Comparison of ENCODE assay signal across 12 cellular contexts in genomic region chr13:103277099-103277498, GRCh38.
DNase-seq lines count a peak whose midpoint lies in the region; ATAC-seq and TF ChIP-seq lines count a peak whose summit lies in the region.
"Had no signal": no experiment of that assay in that cellular context is flagged by ENCODE, and none has a peak within 500 bp of the region (broad histone marks: within the 10 kb centered on the region; RNA-seq: fewer than 3 reads in every experiment).

No MANE protein-coding gene starts in this region.

- no peaks in the 10 kb centered on the region for H3K36me3 ChIP-seq in brain microvascular endothelial cell (replicated peaks)
- H3K36me3 ChIP-seq: tibial nerve had no signal

- H3K4me3 ChIP-seq in brain microvascular endothelial cell (ENCODE audit: low read depth, low read length): no peak overlapping the region
- H3K4me3 ChIP-seq: tibial nerve had no signal

- TF ChIP-seq CTCF in brain microvascular endothelial cell (IDR thresholded peaks at IDR 0.05; ENCODE audit: low read depth, low read length, missing control alignments): no peak

- POLR2A ChIA-PET in HEK293T (lab: Yijun Ruan, JAX): no interaction called here

- CTCF ChIA-PET in HEK293T (lab: Yijun Ruan, JAX): interaction anchor here (0.9 kb wide), 1 partner anchor 125 kb away, joined by 10 read pairs; no protein-coding TSS in a partner anchor

- ATAC-seq in GM18498 (IDR thresholded peaks at IDR 0.05; ENCODE audit: unreplicated experiment) (peak; percentile 89), GM19463 (IDR thresholded peaks at IDR 0.05; ENCODE audit: unreplicated experiment) (peak; percentile 80), HG02870 (IDR thresholded peaks at IDR 0.05; ENCODE audit: unreplicated experiment) (peak; percentile 74), HG03520 (IDR thresholded peaks at IDR 0.05; ENCODE audit: unreplicated experiment) (peak; percentile 86)
- ATAC-seq: activated CD8-positive, alpha-beta T cell treated with anti-CD3 and anti-CD28 coated beads, Interleukin-2, amount 10 ng/mL, durations not matched to agents 7 days and 5 days had no signal

- H3K27ac ChIP-seq in brain microvascular endothelial cell: no peak overlapping the region
- H3K27ac ChIP-seq: tibial nerve had no signal

- in situ Hi-C loops in brain microvascular endothelial cell (cut with HindIII; ENCODE audit: low pct_ligation_motif_present, low sequenced_read_pairs): no loop called here

- H3K27me3 ChIP-seq in brain microvascular endothelial cell (replicated peaks): no peaks in the 10 kb centered on the region
- H3K27me3 ChIP-seq: tibial nerve had no signal

- no peak for DNase-seq in DMS79 (lab: John Stamatoyannopoulos, UW)
- no peak for DNase-seq in HEK293T (ENCODE audit: extremely low spot score)
- no peak for DNase-seq in brain microvascular endothelial cell
- no peak for DNase-seq in NCI-H526 treated with DMSO at 0.1 percent for 48 hours (lab: John Stamatoyannopoulos, UW)
- DNase-seq: activated CD8-positive, alpha-beta T cell treated with anti-CD3 and anti-CD28 coated beads, Interleukin-2, amount 10 ng/mL, durations not matched to agents 7 days and 5 days; hypothalamus; T-helper 2 cell had no signal

TF ChIP-seq in HEK293T, 16 proteins besides CTCF, POLR2A, EP300 and RAD21:
- TF ChIP-seq HDGF (IDR thresholded peaks at IDR 0.05; ENCODE audit: borderline replicate concordance) (no peak), ELF4 (IDR thresholded peaks at IDR 0.05) (no peak), LEF1 (IDR thresholded peaks at IDR 0.05; ENCODE audit: borderline replicate concordance) (no peak), PKNOX1 (IDR thresholded peaks at IDR 0.05) (no peak), CTBP1 (IDR thresholded peaks at IDR 0.05; ENCODE audit: borderline replicate concordance) (no peak), FOXA1 (IDR thresholded peaks at IDR 0.05) (no peak), TARDBP (IDR thresholded peaks at IDR 0.05) (no peak), SP1 (IDR thresholded peaks at IDR 0.05) (no peak), L3MBTL2 (conservative IDR thresholded peaks at IDR 0.05) (no peak), SUZ12 (IDR thresholded peaks at IDR 0.05) (no peak), BHLHE40 (IDR thresholded peaks at IDR 0.05; ENCODE audit: borderline replicate concordance) (no peak), ZNF384 (IDR thresholded peaks at IDR 0.05) (no peak), FOXM1 (IDR thresholded peaks at IDR 0.05; ENCODE audit: borderline replicate concordance) (no peak)
TF ChIP-seq in HEK293T: peak in this region for 0.
